8 cellular contexts compared by ENCODE assay signal in the genomic region with DNA sequence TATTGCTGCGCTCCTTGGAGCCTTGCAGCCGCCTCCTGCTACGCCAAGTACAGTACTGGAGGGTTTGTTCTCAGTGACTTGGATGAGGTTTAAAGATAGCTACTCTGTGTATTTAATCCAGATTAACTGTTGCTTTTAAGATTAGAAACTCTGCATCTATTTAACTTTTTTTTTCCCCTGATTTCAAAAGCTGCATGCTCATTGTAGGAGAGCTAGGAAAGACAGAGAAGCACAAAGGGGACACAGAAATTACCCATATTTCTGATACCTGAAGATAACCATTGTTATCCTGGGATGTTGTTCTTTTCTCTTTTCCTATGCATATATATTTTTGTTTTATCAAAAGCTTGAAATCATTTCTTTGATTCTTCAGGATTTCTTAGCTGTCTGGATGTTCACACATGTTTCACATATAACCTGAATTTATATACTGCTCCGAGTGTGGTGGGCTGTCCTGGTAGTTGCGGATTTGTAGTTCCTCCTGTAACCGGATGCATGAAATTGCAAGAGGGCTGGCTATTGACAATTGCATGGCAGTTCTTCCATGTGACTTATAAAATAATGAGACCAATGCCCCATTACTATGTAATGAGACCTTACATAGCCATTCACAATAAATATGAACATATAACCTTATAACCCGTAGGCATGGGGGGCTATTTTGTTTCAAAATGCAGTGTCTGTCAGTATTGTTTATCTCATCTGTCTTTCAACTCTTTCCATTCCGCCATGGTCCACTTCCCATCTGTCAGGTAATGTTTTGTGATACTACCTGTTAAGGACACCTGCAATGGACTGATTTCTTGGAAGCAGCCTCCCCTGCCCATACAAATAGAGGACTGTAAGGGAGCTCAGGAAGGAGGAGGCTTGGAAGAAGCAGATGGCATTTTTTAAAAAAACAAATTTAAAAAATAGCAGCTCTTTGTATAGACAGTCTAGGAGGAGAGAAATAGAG. TPM values are rescaled to one million over a fixed set of nuclear protein-coding genes. Genes with fewer than 3 reads are reported as not detected.
DNase-seq lines count a peak whose midpoint lies in the region; ATAC-seq and TF ChIP-seq lines count a peak whose summit lies in the region.

No MANE protein-coding gene starts in this region.

- no peaks in the 10 kb centered on the region for H3K36me3 ChIP-seq in esophagus squamous epithelium
- H3K36me3 ChIP-seq in neutrophil = no peaks in the 10 kb centered on the region

- 35 to 49% methylated on average over 8 of the region's 8 CpGs for WGBS in esophagus squamous epithelium, 2 donors

- CTCF ChIA-PET in activated naive CD4-positive, alpha-beta T cell treated with anti-CD3 and anti-CD28 coated beads for 36 hours (lab: Charles Lee) = interaction anchor here (0.6 to 1.3 kb wide), 7 partner anchors 70 to 889 kb away, joined by 3 to 6 read pairs (median 3); no protein-coding TSS in a partner anchor

- no peaks in the 10 kb centered on the region for H3K27me3 ChIP-seq in esophagus squamous epithelium
- peaks cover 18% of the 10 kb centered on the region for H3K27me3 ChIP-seq in neutrophil

- no peak for TF ChIP-seq CTCF in esophagus squamous epithelium (IDR thresholded peaks at IDR 0.05)
- TF ChIP-seq CTCF in neutrophil (IDR thresholded peaks at IDR 0.05) = no peak

- H3K9me3 ChIP-seq in esophagus squamous epithelium (no peaks in the 10 kb centered on the region), neutrophil (no peaks in the 10 kb centered on the region)

- no peaks in the 10 kb centered on the region for H3K9me3 Mint-ChIP-seq in activated naive CD4-positive, alpha-beta T cell treated with anti-CD3 and anti-CD28 coated beads for 36 hours

- peak overlapping the region; percentile 69 to 94 (median 82) for H3K4me3 ChIP-seq in esophagus squamous epithelium
- H3K4me3 ChIP-seq in neutrophil (ENCODE audit: low read depth in 1 of 2, low read length in 1 of 2) = peak overlapping the region; percentile 58 to 72

- no peaks in the 10 kb centered on the region for H3K36me3 Mint-ChIP-seq in activated naive CD4-positive, alpha-beta T cell treated with anti-CD3 and anti-CD28 coated beads for 36 hours (ENCODE audit: low read depth)

- H3K27ac ChIP-seq in esophagus squamous epithelium (peak overlapping the region; percentile 81 to 89 (median 88)), neutrophil (peak overlapping the region; percentile 6)

- H3K27me3 Mint-ChIP-seq in activated naive CD4-positive, alpha-beta T cell treated with anti-CD3 and anti-CD28 coated beads for 36 hours (ENCODE audit: low read depth) = no peaks in the 10 kb centered on the region

- ATAC-seq in HG03025 (IDR thresholded peaks at IDR 0.05; ENCODE audit: low FRiP score, unreplicated experiment) = no peak

- no peak for DNase-seq in activated naive CD4-positive, alpha-beta T cell treated with anti-CD3 and anti-CD28 coated beads for 36 hours
- no peak for DNase-seq in activated naive CD4-positive, alpha-beta T cell treated with anti-CD3 and anti-CD28 coated beads, Interleukin-2, amount 50 U/mL, for 16 hours
- DNase-seq in SK-N-DZ (ENCODE audit: low spot score) (peak; percentile 12), esophagus squamous epithelium (lab: John Stamatoyannopoulos, UW) (no peak), activated gamma-delta T cell treated with Interleukin-2 at 50 U/mL for 16 hours (no peak), amygdala (lab: John Stamatoyannopoulos, UW) (no peak)

- H3K4me3 Mint-ChIP-seq in activated naive CD4-positive, alpha-beta T cell treated with anti-CD3 and anti-CD28 coated beads for 36 hours = peak overlapping the region; percentile 77

- H3K4me1 ChIP-seq in esophagus squamous epithelium = peaks cover 6 to 55% (median 15%) of the 10 kb centered on the region in 3 donors
- peaks cover 21 to 25% of the 10 kb centered on the region in 2 experiments for H3K4me1 ChIP-seq in neutrophil (ENCODE audit: control insufficient read depth in 1 of 2, insufficient read depth in 1 of 2, low read depth in 1 of 2, low read length in 1 of 2)

- H3K27ac Mint-ChIP-seq in activated naive CD4-positive, alpha-beta T cell treated with anti-CD3 and anti-CD28 coated beads for 36 hours = no peak overlapping the region

- intact Hi-C loops in activated naive CD4-positive, alpha-beta T cell treated with anti-CD3 and anti-CD28 coated beads for 36 hours (cut with micrococcal nuclease) = loop anchor here (1.0 to 10.0 kb wide), 6 partner anchors 59 to 939 kb away; a partner anchor contains a TSS
- intact Hi-C loops in esophagus squamous epithelium (cut with DNase I) = no loop called here

- H3K4me1 Mint-ChIP-seq in activated naive CD4-positive, alpha-beta T cell treated with anti-CD3 and anti-CD28 coated beads for 36 hours (ENCODE audit: low read depth) = peaks cover 7% of the 10 kb centered on the region

- TF ChIP-seq POLR2A in esophagus squamous epithelium (IDR thresholded peaks at IDR 0.05) = peak in 1 of 4 donors; percentile 28

RNA-seq across cellular contexts. Expression of a gene that starts 1.4 kb away (rescaled TPM):
- 1 to 10 TPM; 2.3 to 2.5 TPM for total RNA-seq in activated naive CD4-positive, alpha-beta T cell treated with anti-CD3 and anti-CD28 coated beads for 36 hours
- 18.0 and 19.6 TPM in 2 replicates for polyA plus RNA-seq in SK-N-DZ (2014; cell fraction: cytosol; rRNA removed)
- polyA plus RNA-seq in SK-N-DZ (2014; cell fraction: nucleus; rRNA removed) = 26.3 and 26.7 TPM in 2 replicates
- 10 to 100 TPM in 2 of 4 donors, 1 to 10 TPM in 2; 7.1 to 17.0 (median 11.8) TPM for total RNA-seq in esophagus squamous epithelium
